1 cellular context compared by ENCODE assay signal in the genomic region with DNA sequence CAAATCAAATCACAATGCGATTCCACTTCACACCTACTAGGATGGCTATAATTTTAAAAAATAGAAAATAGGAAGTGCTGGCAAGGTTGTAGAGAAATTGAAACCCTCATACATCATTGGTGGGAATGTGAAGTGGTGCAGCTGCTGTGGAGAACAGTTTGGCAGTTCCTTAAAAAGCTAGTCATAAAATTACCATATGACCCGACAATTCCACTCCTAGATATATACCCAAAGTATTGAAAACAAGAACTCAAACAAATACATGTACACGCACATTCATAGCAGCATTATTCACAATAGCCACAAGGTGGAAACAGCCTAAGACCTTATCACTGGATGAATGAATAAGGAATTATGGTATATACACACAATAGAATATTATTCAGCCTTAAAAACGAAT.
TF ChIP-seq lines count a peak whose summit lies in the region.

No MANE protein-coding gene starts in this region.

TF ChIP-seq in GM12878, 131 proteins besides CTCF, POLR2A, EP300 and RAD21:
- TF ChIP-seq EED (IDR thresholded peaks at IDR 0.05; ENCODE audit: low read depth) (no peak), PKNOX1 (IDR thresholded peaks at IDR 0.05) (no peak), IKZF1 (conservative IDR thresholded peaks at IDR 0.05) (no peak), SUPT20H (IDR thresholded peaks at IDR 0.05; ENCODE audit: borderline replicate concordance, control insufficient read depth, low read depth, low read length) (no peak), IKZF2 (IDR thresholded peaks at IDR 0.05) (peak in 1 of 2 experiments; percentile 16; a peak in 2 of 4 replicates), TAF1 (IDR thresholded peaks at IDR 0.05; ENCODE audit: borderline replicate concordance, low read depth, low read length) (no peak), USF2 (IDR thresholded peaks at IDR 0.05; ENCODE audit: borderline replicate concordance, low read depth, low read length) (no peak), MTA3 (IDR thresholded peaks at IDR 0.05; ENCODE audit: borderline replicate concordance, low read length) (no peak), RBBP5 (conservative IDR thresholded peaks at IDR 0.05) (no peak), SPI1 (IDR thresholded peaks at IDR 0.05; ENCODE audit: borderline replicate concordance, insufficient read depth, low read depth, low read length) (peak; percentile 59; the same call in 1 of the 2 replicates), YBX1 (IDR thresholded peaks at IDR 0.05) (no peak), POLR2AphosphoS2 (IDR thresholded peaks at IDR 0.05; ENCODE audit: low read depth, low read length) (no peak), ZBTB11 (CRISPR knock-in tag; IDR thresholded peaks at IDR 0.05) (no peak), ZBED1 (IDR thresholded peaks at IDR 0.05; ENCODE audit: borderline replicate concordance) (no peak), TCF12 (IDR thresholded peaks at IDR 0.05; ENCODE audit: low read depth, low read length) (0 out of 2 replicates have a peak, but pooled peaks have one; percentile 35), RELA (IDR thresholded peaks at IDR 0.05; ENCODE audit: borderline replicate concordance, partially characterized antibody) (no peak), MXI1 (IDR thresholded peaks at IDR 0.05; ENCODE audit: low read depth, low read length) (no peak)
- TF ChIP-seq, protein P1, sequence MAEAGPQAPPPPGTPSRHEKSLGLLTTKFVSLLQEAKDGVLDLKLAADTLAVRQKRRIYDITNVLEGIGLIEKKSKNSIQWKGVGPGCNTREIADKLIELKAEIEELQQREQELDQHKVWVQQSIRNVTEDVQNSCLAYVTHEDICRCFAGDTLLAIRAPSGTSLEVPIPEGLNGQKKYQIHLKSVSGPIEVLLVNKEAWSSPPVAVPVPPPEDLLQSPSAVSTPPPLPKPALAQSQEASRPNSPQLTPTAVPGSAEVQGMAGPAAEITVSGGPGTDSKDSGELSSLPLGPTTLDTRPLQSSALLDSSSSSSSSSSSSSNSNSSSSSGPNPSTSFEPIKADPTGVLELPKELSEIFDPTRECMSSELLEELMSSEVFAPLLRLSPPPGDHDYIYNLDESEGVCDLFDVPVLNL (IDR thresholded peaks at IDR 0.05; ENCODE audit: low read depth, low read length) = no peak
TF ChIP-seq in GM12878: peak in this region for 3.
